Comparison of ENCODE assay signal across 6 cellular contexts in the genomic region with DNA sequence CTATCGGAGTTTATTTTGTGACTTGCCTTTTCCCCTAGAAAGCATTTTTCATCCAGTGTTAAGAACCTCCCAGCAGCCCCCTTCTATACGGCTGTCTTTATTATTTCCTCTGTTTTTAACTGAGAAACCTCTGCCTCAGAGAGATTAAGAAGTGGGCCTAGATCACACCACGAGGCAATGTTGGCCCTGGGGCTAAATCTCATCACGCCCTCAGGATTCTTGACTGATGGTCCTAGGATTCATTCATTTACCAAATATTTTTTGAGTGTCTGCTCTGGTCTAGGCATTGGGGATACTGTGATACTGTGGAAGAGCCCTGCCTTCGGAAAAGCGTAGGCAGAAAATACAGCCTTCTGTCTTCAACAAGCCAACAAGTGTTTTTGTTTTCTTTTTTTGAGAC.
"Had no signal": no experiment of that assay in that cellular context is flagged by ENCODE, and none has a peak within 500 bp of the region (broad histone marks: within the 10 kb centered on the region; RNA-seq: fewer than 3 reads in every experiment).

No MANE protein-coding gene starts in this region.

- H2AFZ ChIP-seq: GM23338 had no signal

- H3K4me3 ChIP-seq: GM23338 had no signal

- H3K27ac ChIP-seq: HL-60 had no signal

- H3K4me2 ChIP-seq: GM23338 had no signal

- ATAC-seq: GM23338, HepG2 had no signal

- DNase-seq: H9, HCEC 1CT, KBM-7 had no signal
